2 cellular contexts compared by ENCODE assay signal in genomic region chr14:35730871-35731270, GRCh38.
TF ChIP-seq lines count a peak whose summit lies in the region.

No MANE protein-coding gene starts in this region.

TF ChIP-seq in HepG2, 621 proteins besides CTCF, POLR2A, EP300 and RAD21 (continued from another document and continues in another):
- TF ChIP-seq ZHX2 (IDR thresholded peaks at IDR 0.05; ENCODE audit: low read depth) (no peak), ZHX2 (CRISPR knock-in tag; IDR thresholded peaks at IDR 0.05; ENCODE audit: borderline replicate concordance) (no peak), SMAD9 (CRISPR knock-in tag; IDR thresholded peaks at IDR 0.05) (no peak), ZNF362 (CRISPR knock-in tag; IDR thresholded peaks at IDR 0.05; ENCODE audit: borderline replicate concordance) (no peak), SAFB2 (CRISPR knock-in tag; IDR thresholded peaks at IDR 0.05; ENCODE audit: borderline replicate concordance, low read depth) (no peak), RBFOX2 (IDR thresholded peaks at IDR 0.05; ENCODE audit: low read depth, low read length) (no peak), SYNCRIP (IDR thresholded peaks at IDR 0.05; ENCODE audit: insufficient read depth, low read depth, low read length) (no peak), ZNF556 (CRISPR knock-in tag; IDR thresholded peaks at IDR 0.05; ENCODE audit: borderline replicate concordance) (no peak), TFDP1 (CRISPR knock-in tag; IDR thresholded peaks at IDR 0.05; ENCODE audit: borderline replicate concordance) (no peak), ATRX (CRISPR knock-in tag; IDR thresholded peaks at IDR 0.05; ENCODE audit: borderline replicate concordance) (no peak)

TF ChIP-seq in WTC11, 78 proteins besides CTCF, POLR2A, EP300 and RAD21 (continued from another document):
- TF ChIP-seq STAT6 (CRISPR knock-in tag; conservative IDR thresholded peaks at IDR 0.05; ENCODE audit: low read depth), result no peak
- TF ChIP-seq MYBL2 (CRISPR knock-in tag; IDR thresholded peaks at IDR 0.05), result no peak
- TF ChIP-seq EMX1 (CRISPR knock-in tag; IDR thresholded peaks at IDR 0.05), result no peak
- TF ChIP-seq ATF2 (CRISPR knock-in tag; IDR thresholded peaks at IDR 0.05; ENCODE audit: borderline replicate concordance, low read depth), result no peak
- TF ChIP-seq SOX15 (CRISPR knock-in tag; IDR thresholded peaks at IDR 0.05), result no peak
- TF ChIP-seq MXD4 (CRISPR knock-in tag; IDR thresholded peaks at IDR 0.05; ENCODE audit: borderline replicate concordance), result no peak
- no peak for TF ChIP-seq SMAD3 (CRISPR knock-in tag; IDR thresholded peaks at IDR 0.05; ENCODE audit: borderline replicate concordance)
- no peak for TF ChIP-seq ZNF317 (CRISPR knock-in tag; IDR thresholded peaks at IDR 0.05; ENCODE audit: borderline replicate concordance, low read depth)
- no peak for TF ChIP-seq ZNF232 (CRISPR knock-in tag; IDR thresholded peaks at IDR 0.05)
- TF ChIP-seq ZNF671 (CRISPR knock-in tag; IDR thresholded peaks at IDR 0.05), result no peak
- no peak for TF ChIP-seq CREB1 (CRISPR knock-in tag; IDR thresholded peaks at IDR 0.05)
- TF ChIP-seq USF1 (CRISPR knock-in tag; IDR thresholded peaks at IDR 0.05), result no peak
- no peak for TF ChIP-seq FOXK1 (CRISPR knock-in tag; IDR thresholded peaks at IDR 0.05)
- TF ChIP-seq PRRX2 (CRISPR knock-in tag; IDR thresholded peaks at IDR 0.05), result no peak
- no peak for TF ChIP-seq ESRRA (CRISPR knock-in tag; IDR thresholded peaks at IDR 0.05; ENCODE audit: borderline replicate concordance)
- no peak for TF ChIP-seq HMGA2 (CRISPR knock-in tag; IDR thresholded peaks at IDR 0.05)
